ENCODE assay signal across 8 cellular contexts in the genomic region with DNA sequence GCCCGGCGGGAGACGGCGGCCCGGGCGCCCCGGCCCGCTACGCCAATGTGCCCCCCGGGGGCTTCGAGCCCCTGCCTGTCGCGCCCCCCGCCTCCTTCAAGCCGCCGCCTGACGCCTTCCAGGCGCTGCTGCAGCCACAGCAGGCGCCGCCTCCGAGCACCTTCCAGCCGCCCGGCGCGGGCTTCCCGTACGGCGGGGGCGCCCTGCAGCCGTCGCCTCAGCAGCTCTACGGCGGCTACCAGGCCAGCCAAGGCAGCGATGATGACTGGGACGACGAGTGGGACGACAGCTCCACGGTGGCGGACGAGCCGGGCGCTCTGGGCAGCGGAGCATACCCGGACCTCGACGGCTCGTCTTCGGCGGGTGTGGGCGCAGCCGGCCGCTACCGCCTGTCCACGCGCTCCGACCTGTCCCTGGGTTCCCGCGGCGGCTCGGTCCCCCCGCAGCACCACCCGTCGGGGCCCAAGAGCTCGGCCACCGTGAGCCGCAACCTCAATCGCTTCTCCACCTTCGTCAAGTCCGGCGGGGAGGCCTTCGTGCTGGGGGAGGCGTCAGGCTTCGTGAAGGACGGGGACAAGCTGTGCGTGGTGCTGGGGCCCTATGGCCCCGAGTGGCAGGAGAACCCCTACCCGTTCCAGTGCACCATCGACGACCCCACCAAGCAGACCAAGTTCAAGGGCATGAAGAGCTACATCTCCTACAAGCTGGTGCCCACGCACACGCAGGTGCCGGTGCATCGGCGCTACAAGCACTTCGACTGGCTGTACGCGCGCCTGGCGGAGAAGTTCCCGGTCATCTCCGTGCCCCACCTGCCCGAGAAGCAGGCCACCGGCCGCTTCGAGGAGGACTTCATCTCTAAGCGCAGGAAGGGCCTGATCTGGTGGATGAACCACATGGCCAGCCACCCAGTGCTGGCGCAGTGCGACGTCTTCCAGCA. TPM values are rescaled to one million over a fixed set of nuclear protein-coding genes. Genes with fewer than 3 reads are reported as not detected.
A peak's percentile ranks its signal among the peaks of the same experiment; 100 is the strongest.
DNase-seq lines count a peak whose midpoint lies in the region; ATAC-seq, FAIRE-seq and TF ChIP-seq lines count a peak whose summit lies in the region.

No MANE protein-coding gene starts in this region.

- no peaks in the 10 kb centered on the region for H3K27me3 ChIP-seq in osteoblast (ENCODE audit: insufficient read depth, low read length)

- peak overlapping the region; percentile 76 for H3K27ac ChIP-seq in osteoblast (ENCODE audit: low read depth, low read length)

- peaks cover 15% of the 10 kb centered on the region for H3K36me3 Mint-ChIP-seq in type B pancreatic cell

- H3K4me3 Mint-ChIP-seq in type B pancreatic cell = peak overlapping the region; percentile 92

- no peaks in the 10 kb centered on the region for H3K27me3 Mint-ChIP-seq in type B pancreatic cell

- DNase-seq in OCI-M1 (lab: John Stamatoyannopoulos, UW) = peak; percentile 47
- peak; percentile 42 for DNase-seq in activated effector memory CD4-positive, alpha-beta T cell treated with Interleukin-2 at 50 U/mL for 16 hours
- DNase-seq in frontal cortex (ENCODE audit: low spot score in 2 of 2) = peak; percentile 61 to 74
- peak; percentile 86 for DNase-seq in osteoblast (ENCODE audit: insufficient read length, low spot score, missing footprints)
- DNase-seq in type B pancreatic cell (ENCODE audit: extremely low spot score, unreplicated experiment) = peak; percentile 73
- DNase-seq in NCI-H128 (lab: John Stamatoyannopoulos, UW; ENCODE audit: unreplicated experiment) = no peak

- no peaks in the 10 kb centered on the region for H3K9me3 ChIP-seq in osteoblast (ENCODE audit: low read depth, low read length)

- TF ChIP-seq CTCF in osteoblast (IDR thresholded peaks at IDR 0.05; ENCODE audit: extremely low read depth, low read depth, low read length) (no peak), type B pancreatic cell (conservative IDR thresholded peaks at IDR 0.05) (no peak)

- no peak overlapping the region for H2AFZ ChIP-seq in osteoblast (ENCODE audit: low read length)

- H3K27ac Mint-ChIP-seq in type B pancreatic cell = no peak overlapping the region

- H3K36me3 ChIP-seq in osteoblast (ENCODE audit: insufficient read depth, low read length) = no peaks in the 10 kb centered on the region

- FAIRE-seq in frontal cortex (lab: Jason Lieb, UNC) = no peak

- peak overlapping the region; percentile 76 for H3K4me3 ChIP-seq in osteoblast (ENCODE audit: insufficient read depth, low read length)

- peaks cover 39% of the 10 kb centered on the region for H4K20me1 ChIP-seq in osteoblast (ENCODE audit: insufficient read depth, low read length)

- H3K79me2 ChIP-seq in osteoblast (ENCODE audit: insufficient read depth, low read length) = peaks cover 57% of the 10 kb centered on the region

- peaks cover 55% of the 10 kb centered on the region for H3K4me1 Mint-ChIP-seq in type B pancreatic cell (ENCODE audit: unreplicated experiment)

- no peaks in the 10 kb centered on the region for H3K9me3 Mint-ChIP-seq in type B pancreatic cell

- peak overlapping the region; percentile 88 for H3K4me2 ChIP-seq in osteoblast (ENCODE audit: insufficient read depth, low read length)

- peaks cover 56% of the 10 kb centered on the region for H3K4me1 ChIP-seq in osteoblast (ENCODE audit: insufficient read depth, low read length)

- ATAC-seq in GM18517 (IDR thresholded peaks at IDR 0.05; ENCODE audit: unreplicated experiment) = peak; percentile 6
- peak; percentile 42 for ATAC-seq in HG02885 (IDR thresholded peaks at IDR 0.05; ENCODE audit: poor library complexity, unreplicated experiment)

RNA-seq across cellular contexts. Expression of gene SNX18, which starts 0.9 kb away (rescaled TPM):
- total RNA-seq in frontal cortex (24.9 TPM), osteoblast (69.0 and 86.5 TPM in 2 replicates), type B pancreatic cell (ENCODE audit: low replicate concordance) (23.6 and 27.1 TPM in 2 replicates)
